In genomic region chr2:160332318-160332717, GRCh38 we compare ENCODE assay signal across 10 cellular contexts.
DNase-seq lines count a peak whose midpoint lies in the region; ATAC-seq and TF ChIP-seq lines count a peak whose summit lies in the region.
"Had no signal": no experiment of that assay in that cellular context is flagged by ENCODE, and none has a peak within 500 bp of the region (broad histone marks: within the 10 kb centered on the region; RNA-seq: fewer than 3 reads in every experiment).

No MANE protein-coding gene starts in this region.

- ATAC-seq in T-cell (replicated peaks in 1 of 4): peak; percentile 31 to 82 (median 68)
- peak; percentile 60 for ATAC-seq in gastroesophageal sphincter
- peak; percentile 49 for ATAC-seq in stimulated activated effector memory CD8-positive, alpha-beta T cell treated with anti-CD3 and anti-CD28 coated beads, Interleukin-12 subunit alpha, Interleukin-12 subunit beta, amount 100 ng/mL, for 72 hours
- no peak for ATAC-seq in HG03469 (IDR thresholded peaks at IDR 0.05; ENCODE audit: unreplicated experiment)
- ATAC-seq: Panc1 had no signal

- H3K27ac ChIP-seq in gastroesophageal sphincter: no peak overlapping the region
- H3K27ac ChIP-seq: neutrophil had no signal

- WGBS in gastroesophageal sphincter (ENCODE audit: low coverage in 1 of 2), 2 donors: 43 to 53% methylated on average over 1 to 2 of the region's 2 CpGs

- H3K4me1 Mint-ChIP-seq in activated naive CD4-positive, alpha-beta T cell treated with anti-CD3 and anti-CD28 coated beads, Interleukin-2, amount 10 ng/mL, durations not matched to agents 7 days and 5 days: peaks cover 87% of the 10 kb centered on the region
- peaks cover 94 to 98% (median 95%) of the 10 kb centered on the region in 3 donors for H3K4me1 Mint-ChIP-seq in T-cell
- peaks cover 90% of the 10 kb centered on the region for H3K4me1 Mint-ChIP-seq in stimulated activated effector memory CD8-positive, alpha-beta T cell treated with anti-CD3 and anti-CD28 coated beads, Interleukin-12 subunit alpha, Interleukin-12 subunit beta, amount 100 ng/mL, for 72 hours

- no peaks in the 10 kb centered on the region for H3K27me3 Mint-ChIP-seq in activated naive CD4-positive, alpha-beta T cell treated with anti-CD3 and anti-CD28 coated beads, Interleukin-2, amount 10 ng/mL, durations not matched to agents 7 days and 5 days
- no peaks in the 10 kb centered on the region for H3K27me3 Mint-ChIP-seq in T-cell

- no peak for TF ChIP-seq POLR2A in gastroesophageal sphincter (IDR thresholded peaks at IDR 0.05)

- peak overlapping the region; percentile 83 for H3K27ac Mint-ChIP-seq in activated naive CD4-positive, alpha-beta T cell treated with anti-CD3 and anti-CD28 coated beads, Interleukin-2, amount 10 ng/mL, durations not matched to agents 7 days and 5 days
- peak overlapping the region; percentile 60 to 68 for H3K27ac Mint-ChIP-seq in T-cell
- H3K27ac Mint-ChIP-seq in stimulated activated effector memory CD8-positive, alpha-beta T cell treated with anti-CD3 and anti-CD28 coated beads, Interleukin-12 subunit alpha, Interleukin-12 subunit beta, amount 100 ng/mL, for 72 hours: peak overlapping the region; percentile 84

- H3K36me3 ChIP-seq in gastroesophageal sphincter (no peaks in the 10 kb centered on the region), H7 (replicated peaks; ENCODE audit: control insufficient read depth, insufficient read depth, low read length) (no peaks in the 10 kb centered on the region)
- H3K36me3 ChIP-seq: neutrophil had no signal

- peaks cover 27% of the 10 kb centered on the region for H3K36me3 Mint-ChIP-seq in activated naive CD4-positive, alpha-beta T cell treated with anti-CD3 and anti-CD28 coated beads, Interleukin-2, amount 10 ng/mL, durations not matched to agents 7 days and 5 days
- H3K36me3 Mint-ChIP-seq in T-cell: peaks cover 8% of the 10 kb centered on the region
- H3K36me3 Mint-ChIP-seq in stimulated activated effector memory CD8-positive, alpha-beta T cell treated with anti-CD3 and anti-CD28 coated beads, Interleukin-12 subunit alpha, Interleukin-12 subunit beta, amount 100 ng/mL, for 72 hours: no peaks in the 10 kb centered on the region

- no peaks in the 10 kb centered on the region for H3K27me3 ChIP-seq in gastroesophageal sphincter
- no peaks in the 10 kb centered on the region for H3K27me3 ChIP-seq in H7 (ENCODE audit: control insufficient read depth, insufficient read depth, low read length)
- H3K27me3 ChIP-seq: neutrophil had no signal

- TF ChIP-seq EP300 in gastroesophageal sphincter (IDR thresholded peaks at IDR 0.05): no peak

- DNase-seq in activated naive CD4-positive, alpha-beta T cell treated with anti-CD3 and anti-CD28 coated beads, Interleukin-2, amount 10 ng/mL, durations not matched to agents 7 days and 5 days: peak; percentile 32
- DNase-seq in activated naive CD4-positive, alpha-beta T cell (lab: John Stamatoyannopoulos, UW): no peak
- DNase-seq in T-cell (peak in 8 of 34 experiments; percentile 4 to 27 (median 16)), NCI-H82 treated with DMSO at 0.1 percent for 48 hours (lab: John Stamatoyannopoulos, UW; ENCODE audit: unreplicated experiment) (no peak), H7 (no peak)
- DNase-seq in stimulated activated effector memory CD8-positive, alpha-beta T cell treated with anti-CD3 and anti-CD28 coated beads, Interleukin-12 subunit alpha, Interleukin-12 subunit beta, amount 100 ng/mL, for 72 hours (ENCODE audit: low spot score in 2 of 2): no peak

- CTCF ChIA-PET in activated naive CD4-positive, alpha-beta T cell treated with anti-CD3 and anti-CD28 coated beads, Interleukin-2, amount 10 ng/mL, durations not matched to agents 7 days and 5 days (lab: Charles Lee): interaction anchor here (0.6 to 1.3 kb wide), 5 partner anchors 8 to 661 kb away, joined by 3 to 6 read pairs (median 3); no protein-coding TSS in a partner anchor
- CTCF ChIA-PET in T-cell (lab: Charles Lee): interaction anchor here (0.8 to 3.4 kb wide), 3 partner anchors 9 to 639 kb away, joined by 3 to 16 read pairs (median 3); no protein-coding TSS in a partner anchor

- POLR2A ChIA-PET in T-cell (lab: Charles Lee): no interaction called here

- no peaks in the 10 kb centered on the region for H3K9me3 ChIP-seq in gastroesophageal sphincter
- H3K9me3 ChIP-seq: neutrophil had no signal

- H3K4me3 ChIP-seq in gastroesophageal sphincter (no peak overlapping the region), H7 (ENCODE audit: insufficient read depth, low read depth, low read length) (no peak overlapping the region)

- peak overlapping the region; percentile 8 for H3K4me3 Mint-ChIP-seq in activated naive CD4-positive, alpha-beta T cell treated with anti-CD3 and anti-CD28 coated beads, Interleukin-2, amount 10 ng/mL, durations not matched to agents 7 days and 5 days
- peak overlapping the region in 2 of 3 donors; percentile 28 to 59 for H3K4me3 Mint-ChIP-seq in T-cell
- peak overlapping the region; percentile 21 for H3K4me3 Mint-ChIP-seq in stimulated activated effector memory CD8-positive, alpha-beta T cell treated with anti-CD3 and anti-CD28 coated beads, Interleukin-12 subunit alpha, Interleukin-12 subunit beta, amount 100 ng/mL, for 72 hours

- H3K9me3 Mint-ChIP-seq in activated naive CD4-positive, alpha-beta T cell treated with anti-CD3 and anti-CD28 coated beads, Interleukin-2, amount 10 ng/mL, durations not matched to agents 7 days and 5 days: no peaks in the 10 kb centered on the region
- H3K9me3 Mint-ChIP-seq in T-cell: no peaks in the 10 kb centered on the region
- H3K9me3 Mint-ChIP-seq in stimulated activated effector memory CD8-positive, alpha-beta T cell treated with anti-CD3 and anti-CD28 coated beads, Interleukin-12 subunit alpha, Interleukin-12 subunit beta, amount 100 ng/mL, for 72 hours: no peaks in the 10 kb centered on the region

- TF ChIP-seq CTCF in gastroesophageal sphincter (IDR thresholded peaks at IDR 0.05): no peak

- H3K4me1 ChIP-seq in gastroesophageal sphincter: peaks cover 21 to 91% (median 30%) of the 10 kb centered on the region in 3 donors
